8 cellular contexts compared by ENCODE assay signal in the genomic region with DNA sequence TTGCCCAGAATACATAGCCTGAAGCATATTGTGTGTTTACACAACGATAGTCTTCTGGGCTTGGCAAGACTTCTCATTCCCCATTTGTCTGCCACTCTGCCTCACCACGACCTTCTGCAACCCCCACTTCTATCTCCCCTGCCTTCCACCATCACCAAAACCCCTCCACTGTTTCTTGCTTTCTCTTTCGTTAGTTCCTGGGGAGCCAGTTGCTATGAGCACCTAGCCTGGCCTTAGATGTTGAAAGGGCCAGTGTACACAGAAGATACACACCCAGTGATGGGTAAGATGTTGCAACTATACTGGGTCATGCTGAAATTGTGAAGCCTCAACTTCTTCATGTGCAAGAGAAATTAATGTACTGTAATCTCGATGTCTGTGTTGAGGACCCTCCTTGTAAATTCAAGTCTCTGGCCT. TPM values are rescaled to one million over a fixed set of nuclear protein-coding genes. Genes with fewer than 3 reads are reported as not detected.
A peak's percentile ranks its signal among the peaks of the same experiment; 100 is the strongest.
DNase-seq lines count a peak whose midpoint lies in the region; ATAC-seq and TF ChIP-seq lines count a peak whose summit lies in the region.

No MANE protein-coding gene starts in this region.

- H3K9me3 ChIP-seq in DOHH2 (ENCODE audit: control insufficient read depth, insufficient read depth, low read length) (no peaks in the 10 kb centered on the region), adrenal gland (replicated peaks in 1 of 3) (no peaks in the 10 kb centered on the region)

- H3K27me3 ChIP-seq in DOHH2 (ENCODE audit: control insufficient read depth, low read length) (no peaks in the 10 kb centered on the region), adrenal gland (no peaks in the 10 kb centered on the region)

- peak overlapping the region; percentile 83 for H3K4me2 ChIP-seq in DOHH2 (ENCODE audit: low read length)

- intact Hi-C loops in adrenal gland (cut with DNase I) = loop anchor here in 1 of 2 donors (5.0 to 10.0 kb wide), 2 partner anchors 52 to 56 kb away; partner anchors contain the start of gene UBLCP1

- H3K9me3 Mint-ChIP-seq in naive B cell = no peaks in the 10 kb centered on the region

- H4K20me1 ChIP-seq in DOHH2 (ENCODE audit: control insufficient read depth, insufficient read depth, low read depth, low read length) = peaks cover 16% of the 10 kb centered on the region

- H3K4me3 Mint-ChIP-seq in naive B cell = peak overlapping the region; percentile 25 to 98 (median 94)

- no peaks in the 10 kb centered on the region for H3K27me3 Mint-ChIP-seq in naive B cell

- H3K4me3 ChIP-seq in DOHH2 (ENCODE audit: low read length) (peak overlapping the region; percentile 82), adrenal gland (no peak overlapping the region)

- H3K4me1 Mint-ChIP-seq in naive B cell = peaks cover 46 to 59% (median 49%) of the 10 kb centered on the region in 3 donors

- H3K79me2 ChIP-seq in DOHH2 (ENCODE audit: control insufficient read depth, low read length) = peaks cover 43% of the 10 kb centered on the region

- H3F3A ChIP-seq in DOHH2 (ENCODE audit: control insufficient read depth, insufficient read depth) = peaks cover 13% of the 10 kb centered on the region

- H3K4me1 ChIP-seq in DOHH2 (ENCODE audit: control insufficient read depth, low read length) (peaks cover 43% of the 10 kb centered on the region), adrenal gland (replicated peaks in 1 of 2) (peaks cover 17 to 31% of the 10 kb centered on the region in 2 donors)

- TF ChIP-seq CTCF in DOHH2 (IDR thresholded peaks at IDR 0.05; ENCODE audit: low read depth, low read length, poor library complexity, severe bottlenecking) (no peak), adrenal gland (IDR thresholded peaks at IDR 0.05) (no peak)

- peak; percentile 34 for DNase-seq in M059J (ENCODE audit: low read depth)
- DNase-seq in amniotic epithelial cell (ENCODE audit: low read depth) = peak; percentile 49
- no peak for DNase-seq in naive B cell
- DNase-seq in adrenal gland = no peak
- DNase-seq in GDM1 (lab: John Stamatoyannopoulos, UW) = no peak
- no peak for DNase-seq in nucleus accumbens (lab: John Stamatoyannopoulos, UW)
- DNase-seq in GM19240 (ENCODE audit: insufficient read length, low spot score) = no peak

- ATAC-seq in naive B cell (ENCODE audit: low read depth in 2 of 2) = no peak

- no peaks in the 10 kb centered on the region for H3K9me2 ChIP-seq in DOHH2 (replicated peaks; ENCODE audit: control insufficient read depth, low read length)

- H3K27ac Mint-ChIP-seq in naive B cell = peak overlapping the region; percentile 67 to 97 (median 96)

- H3K36me3 Mint-ChIP-seq in naive B cell = peaks cover 0 to 10% of the 10 kb centered on the region in 2 donors

- H3K27ac ChIP-seq in DOHH2 (ENCODE audit: low read depth, low read length) (no peak overlapping the region), adrenal gland (no peak overlapping the region)

- 66 to 71% (median 69%) methylated on average over 4 of the region's 4 CpGs for WGBS in adrenal gland, 4 donors

- H3K36me3 ChIP-seq in DOHH2 (ENCODE audit: control insufficient read depth, low read length) = peaks cover 19% of the 10 kb centered on the region; the same call in 1 of the 2 replicates
- H3K36me3 ChIP-seq in adrenal gland (replicated peaks in 1 of 2) = no peaks in the 10 kb centered on the region

- no peak for TF ChIP-seq POLR2A in adrenal gland (IDR thresholded peaks at IDR 0.05)

RNA-seq across cellular contexts. Expression of gene RNF145, which starts 1.0 kb away (rescaled TPM):
- total RNA-seq in M059J (2014; rRNA removed; shearing (Covaris generic)) = 33.7 and 54.0 TPM in 2 replicates
- polyA plus RNA-seq in naive B cell (ENCODE audit: low read depth in 6 of 6) (10 to 100 TPM in 5 of 6 donors, 1 to 10 TPM in 1; 8.8 to 14.4 (median 10.4) TPM), adrenal gland (10 to 100 TPM; 20.2 to 72.0 (median 22.5) TPM)
- 100 to 1,000 TPM in 3 of 8 donors, 10 to 100 TPM in 5; 65.2 to 138 (median 76.7) TPM for total RNA-seq in adrenal gland

RNA-seq across cellular contexts. Expression of gene UBLCP1, which starts 52.8 kb away (rescaled TPM):
- total RNA-seq in M059J (2014; rRNA removed; shearing (Covaris generic)) = 29.9 and 36.4 TPM in 2 replicates
- 10 to 100 TPM; 48.4 to 69.5 (median 61.2) TPM for polyA plus RNA-seq in naive B cell (ENCODE audit: low read depth in 6 of 6)
- total RNA-seq in adrenal gland = 10 to 100 TPM; 12.7 to 25.5 (median 21.1) TPM
- 10 to 100 TPM; 11.3 to 27.2 (median 27.1) TPM for polyA plus RNA-seq in adrenal gland

Comparison
In these comparisons a context has a peak if more than half of its experiments do, and no peak if none do; other contexts are left out.
1. DNase-seq: peak in M059J (single experiment) and amniotic epithelial cell (single experiment); none in naive B cell (single experiment), adrenal gland (0 of 7), GDM1 (single experiment), nucleus accumbens (0 of 56) and GM19240 (single experiment).